9 cellular contexts compared by ENCODE assay signal in genomic region chr6:89239338-89239737, GRCh38. TPM values are rescaled to one million over a fixed set of nuclear protein-coding genes. Genes with fewer than 3 reads are reported as not detected.
DNase-seq lines count a peak whose midpoint lies in the region; ATAC-seq, FAIRE-seq and TF ChIP-seq lines count a peak whose summit lies in the region.
"Had no signal": no experiment of that assay in that cellular context is flagged by ENCODE, and none has a peak within 500 bp of the region (broad histone marks: within the 10 kb centered on the region; RNA-seq: fewer than 3 reads in every experiment).

No MANE protein-coding gene starts in this region.

- H3K9ac ChIP-seq in DND-41 (ENCODE audit: low read depth, low read length): no peak overlapping the region

- peak; percentile 82 for ATAC-seq in DND-41 (ENCODE audit: insufficient read depth, low read depth)
- peak; percentile 52 for ATAC-seq in left lobe of liver
- no peak for ATAC-seq in GM19351 (IDR thresholded peaks at IDR 0.05; ENCODE audit: unreplicated experiment)
- ATAC-seq in GM18870 (IDR thresholded peaks at IDR 0.05; ENCODE audit: unreplicated experiment): no peak

- H4K20me1 ChIP-seq in DND-41 (ENCODE audit: insufficient read depth, low read length): no peaks in the 10 kb centered on the region

- TF ChIP-seq CTCF in DND-41 (IDR thresholded peaks at IDR 0.05; ENCODE audit: borderline replicate concordance, extremely low read depth, low read length, poor library complexity, severe bottlenecking): peak; percentile 80

- H3K79me2 ChIP-seq in DND-41 (ENCODE audit: insufficient read depth, low read length): no peaks in the 10 kb centered on the region

- no peak overlapping the region for H3K27ac ChIP-seq in DND-41 (ENCODE audit: low read length)

- H2AFZ ChIP-seq in DND-41 (ENCODE audit: low read depth, low read length): no peak overlapping the region; the same call in 1 of the 2 replicates

- H3K4me3 ChIP-seq in DND-41 (ENCODE audit: low read depth in 1 of 2, low read length in 2 of 2): no peak overlapping the region

- 0 out of 2 replicates have a peak overlapping the region, but pooled peaks have one; percentile 7 for H3K4me2 ChIP-seq in DND-41 (ENCODE audit: insufficient read depth, low read length)

- peak; percentile 78 for DNase-seq in DND-41
- peak; percentile 19 for DNase-seq in H54 (ENCODE audit: insufficient read length, low spot score)
- DNase-seq in activated CD4-positive, alpha-beta T cell treated with anti-CD3 and anti-CD28 coated beads, Interleukin-2, amount 50 U/mL, for 48 hours: peak; percentile 27 to 39
- no peak for DNase-seq in left lobe of liver (ENCODE audit: low spot score)
- DNase-seq in NCI-H2227 treated with DMSO at 0.1 percent for 48 hours (lab: John Stamatoyannopoulos, UW): no peak
- no peak for DNase-seq in activated CD4-positive, CD25-positive, alpha-beta regulatory T cell treated with anti-CD3 and anti-CD28 coated beads, Interleukin-2, amount 50 U/mL, for 72 hours

- peaks cover 13% of the 10 kb centered on the region for H3K4me1 ChIP-seq in DND-41 (ENCODE audit: insufficient read depth, low read length)

- H3K9me3 ChIP-seq in DND-41 (ENCODE audit: insufficient read depth, low read length, severe bottlenecking): no peaks in the 10 kb centered on the region

- no peak for TF ChIP-seq POLR2A in H54 (IDR thresholded peaks at IDR 0.05; ENCODE audit: low read depth, low read length)

- no peak for FAIRE-seq in H54 (lab: Jason Lieb, UNC)
- FAIRE-seq: islet of Langerhans had no signal

- no peaks in the 10 kb centered on the region for H3K27me3 ChIP-seq in DND-41 (ENCODE audit: insufficient read depth, low read length, poor library complexity)

- no peaks in the 10 kb centered on the region for H3K36me3 ChIP-seq in DND-41 (ENCODE audit: insufficient read depth, low read length)

RNA-seq across cellular contexts. Expression of gene GABRR1, which starts 22.2 kb away (rescaled TPM):
- total RNA-seq in left lobe of liver: not detected

Comparison
In these comparisons a context has a peak if more than half of its experiments do, and no peak if none do; other contexts are left out.
1. ATAC-seq: peak in DND-41 (single experiment) and left lobe of liver (single experiment); none in GM19351 (single experiment) and GM18870 (single experiment).
2. DNase-seq: peak in DND-41 (single experiment), H54 (single experiment) and activated CD4-positive, alpha-beta T cell treated with anti-CD3 and anti-CD28 coated beads, Interleukin-2, amount 50 U/mL, for 48 hours (2 of 2); none in left lobe of liver (single experiment), NCI-H2227 treated with DMSO at 0.1 percent for 48 hours (single experiment) and activated CD4-positive, CD25-positive, alpha-beta regulatory T cell treated with anti-CD3 and anti-CD28 coated beads, Interleukin-2, amount 50 U/mL, for 72 hours (single experiment).